In genomic region chr21:39313042-39313456, GRCh38 we compare ENCODE assay signal across 8 cellular contexts. TPM values are rescaled to one million over a fixed set of nuclear protein-coding genes. Genes with fewer than 3 reads are reported as not detected.
DNase-seq lines count a peak whose midpoint lies in the region; ATAC-seq and TF ChIP-seq lines count a peak whose summit lies in the region.

No MANE protein-coding gene starts in this region.

- peak; percentile 31 for DNase-seq in NK-92 treated with Interleukin-12 subunit alpha and Interleukin-12 subunit beta, amount 100 ng/mL, for 24 hours (lab: John Stamatoyannopoulos, UW)
- no peak for DNase-seq in NK-92 (lab: John Stamatoyannopoulos, UW; ENCODE audit: unreplicated experiment)
- DNase-seq in SJCRH30 = peak in 1 of 2 experiments; percentile 15
- peak; percentile 30 for DNase-seq in cerebellar cortex (ENCODE audit: low spot score)
- DNase-seq in lung microvascular endothelial cell (ENCODE audit: low read depth in 2 of 2) = peak; percentile 19 to 31
- no peak for DNase-seq in thoracic aorta (ENCODE audit: low spot score)
- no peak for DNase-seq in NOMO-1 treated with DMSO at 0.1 percent for 48 hours (lab: John Stamatoyannopoulos, UW; ENCODE audit: unreplicated experiment)

- no peaks in the 10 kb centered on the region for H3K4me1 ChIP-seq in SJCRH30
- H3K4me1 ChIP-seq in thoracic aorta (ENCODE audit: control insufficient read depth in 1 of 2, low read depth in 2 of 2) = peaks cover 12 to 16% of the 10 kb centered on the region in 2 donors

- peak overlapping the region; percentile 86 for H3K4me3 ChIP-seq in SJCRH30
- H3K4me3 ChIP-seq in thoracic aorta = peak overlapping the region; percentile 75

- H3K27ac ChIP-seq in SJCRH30 = peak overlapping the region; percentile 91; the same call in 1 of the 2 replicates
- peak overlapping the region; percentile 88 to 92 for H3K27ac ChIP-seq in thoracic aorta

- no peak for TF ChIP-seq CTCF in thoracic aorta (IDR thresholded peaks at IDR 0.05)

- H3K9me3 ChIP-seq in SJCRH30 (replicated peaks) (no peaks in the 10 kb centered on the region), thoracic aorta (no peaks in the 10 kb centered on the region)

- H3K36me3 ChIP-seq in SJCRH30 (peaks cover 9% of the 10 kb centered on the region; the same call in 1 of the 2 replicates), thoracic aorta (peaks cover 4% of the 10 kb centered on the region)

- H3K27me3 ChIP-seq in SJCRH30 (no peaks in the 10 kb centered on the region), thoracic aorta (replicated peaks; ENCODE audit: insufficient read depth) (no peaks in the 10 kb centered on the region)

- ATAC-seq in HG02759 (IDR thresholded peaks at IDR 0.05; ENCODE audit: unreplicated experiment) (peak; percentile 2), thoracic aorta (ENCODE audit: insufficient number of reproducible peaks, low FRiP score, low read depth) (no peak)

RNA-seq across cellular contexts. Expression of gene BRWD1, which starts 0.4 kb away (rescaled TPM):
- 45.5 and 49.8 TPM in 2 replicates for total RNA-seq in SJCRH30 (2014; rRNA removed; shearing (Covaris generic))
- total RNA-seq in lung microvascular endothelial cell (33.8 and 51.2 TPM in 2 replicates), thoracic aorta (10 to 100 TPM; 56.0 to 81.6 TPM)

RNA-seq across cellular contexts. Expression of gene HMGN1, which starts 35.8 kb away (rescaled TPM):
- 448 and 469 TPM in 2 replicates for total RNA-seq in SJCRH30 (2014; rRNA removed; shearing (Covaris generic))
- total RNA-seq in lung microvascular endothelial cell = 160 and 189 TPM in 2 replicates
- total RNA-seq in thoracic aorta = 10 to 100 TPM; 32.0 to 65.2 TPM

Comparison
In these comparisons a context has a peak if more than half of its experiments do, and no peak if none do; other contexts are left out.
1. DNase-seq: peak in NK-92 treated with Interleukin-12 subunit alpha and Interleukin-12 subunit beta, amount 100 ng/mL, for 24 hours (single experiment), cerebellar cortex (single experiment) and lung microvascular endothelial cell (2 of 2); none in NK-92 (single experiment), thoracic aorta (single experiment) and NOMO-1 treated with DMSO at 0.1 percent for 48 hours (single experiment).